ENCODE assay signal across 8 cellular contexts in the genomic region with DNA sequence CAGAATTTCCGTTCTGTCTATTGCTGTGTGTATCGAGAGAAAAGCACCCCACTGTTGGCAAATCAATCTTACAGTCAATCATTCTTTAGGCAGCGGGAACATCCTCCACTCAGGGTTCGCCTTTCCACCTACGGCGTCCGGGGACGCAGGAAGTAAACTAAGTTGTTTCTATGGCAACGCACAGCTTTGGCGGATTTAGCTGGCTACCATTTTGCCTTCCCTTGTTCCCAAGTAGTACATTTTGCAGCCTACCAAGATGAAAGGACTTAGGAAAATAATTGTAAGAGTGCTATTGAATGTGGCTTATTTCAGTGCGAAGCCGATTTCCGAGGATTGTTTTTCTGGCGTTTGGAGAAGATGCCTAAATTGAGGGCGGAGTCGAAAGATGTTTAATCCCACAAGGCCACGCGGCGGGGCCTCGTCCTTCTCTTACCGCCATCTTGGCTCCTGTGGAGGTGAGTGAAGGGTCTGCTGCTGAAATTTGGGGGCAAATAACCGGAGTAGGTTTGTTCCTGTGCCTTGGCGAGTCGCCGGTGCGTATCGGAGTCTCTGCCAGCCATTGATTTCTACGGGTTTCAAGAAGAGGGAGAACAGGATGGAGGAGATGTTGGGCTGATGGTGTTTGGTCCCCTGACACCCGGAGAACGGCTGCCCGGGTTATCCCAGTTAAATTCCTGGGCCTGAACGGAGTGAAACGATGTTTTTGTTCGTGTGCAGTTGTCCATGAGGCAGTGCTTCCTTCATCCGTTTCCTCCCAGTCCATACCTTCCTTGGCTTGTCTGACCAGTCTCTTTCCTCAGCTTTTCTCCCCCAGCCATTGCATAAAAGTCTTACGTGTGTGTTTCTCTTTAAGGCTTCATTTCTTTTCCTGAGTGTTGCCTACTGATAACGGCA. TPM values are rescaled to one million over a fixed set of nuclear protein-coding genes. Genes with fewer than 3 reads are reported as not detected.
A peak's percentile ranks its signal among the peaks of the same experiment; 100 is the strongest.
DNase-seq lines count a peak whose midpoint lies in the region; ATAC-seq and TF ChIP-seq lines count a peak whose summit lies in the region.

A gene (plus strand): TSS at position 424 of the 894 bp plus-strand sequence. CDS start 778 bp downstream, outside the sequence.

- H3K4me1 Mint-ChIP-seq in CD14-positive monocyte = peaks cover 28% of the 10 kb centered on the region

- peak within 1 kb of the TSS; percentile 47 to 92 (median 78) for H3K4me3 ChIP-seq in dorsolateral prefrontal cortex
- peak within 1 kb of the TSS; percentile 75 to 99 (median 86) for H3K4me3 ChIP-seq in liver (ENCODE audit: low read depth in 1 of 3, low read length in 3 of 3)

- H3K36me3 ChIP-seq in liver (ENCODE audit: control insufficient read depth in 4 of 4, insufficient read depth in 3 of 4, low read depth in 1 of 4, low read length in 3 of 4) = peaks cover 4 to 28% (median 25%) of the 10 kb centered on the region in 4 donors

- H3K27ac Mint-ChIP-seq in CD14-positive monocyte = peak within 1 kb of the TSS; percentile 97 to 100 (median 99)

- TF ChIP-seq RAD21 in liver (IDR thresholded peaks at IDR 0.05) = no peak

- H3K27me3 ChIP-seq in dorsolateral prefrontal cortex = no peaks in the 10 kb centered on the region
- no peaks in the 10 kb centered on the region for H3K27me3 ChIP-seq in liver (ENCODE audit: control insufficient read depth in 4 of 4, insufficient read depth in 4 of 4, low read length in 3 of 4)

- intact Hi-C loops in CD14-positive monocyte (cut with micrococcal nuclease) = loop anchor here in 1 of 2 donors (1.0 kb wide), 1 partner anchor 10 kb away; a partner anchor contains a TSS
- intact Hi-C loops in dorsolateral prefrontal cortex (cut with DNase I) = loop anchor here (1.0 to 5.0 kb wide), 3 partner anchors 10 to 203 kb away; a partner anchor contains a TSS

- H3K27ac ChIP-seq in dorsolateral prefrontal cortex (peak within 1 kb of the TSS; percentile 63 to 100 (median 97)), liver (ENCODE audit: low read depth in 1 of 2, low read length in 2 of 2) (peak within 1 kb of the TSS; percentile 81 to 85)

- peak within 1 kb of the TSS; percentile 94 to 98 for H3K4me3 Mint-ChIP-seq in CD14-positive monocyte

- peaks cover 32 to 43% of the 10 kb centered on the region in 2 donors for H3K36me3 Mint-ChIP-seq in CD14-positive monocyte

- no peaks in the 10 kb centered on the region for H3K9me3 ChIP-seq in liver (ENCODE audit: control insufficient read depth in 4 of 4, low read length in 3 of 4)

- TF ChIP-seq CTCF in CD14-positive monocyte (IDR thresholded peaks at IDR 0.05) (no peak), dorsolateral prefrontal cortex (IDR thresholded peaks at IDR 0.05 in 54 of 56, conservative IDR thresholded peaks at IDR 0.05 in 2 of 56; ENCODE audit: low read depth in 1 of 56, partially characterized antibody in 56 of 56) (peak in 21 of 56 donors; percentile 5 to 34 (median 23)), liver (IDR thresholded peaks at IDR 0.05; ENCODE audit: low read depth, low read length, missing input control) (no peak)

- under 1% methylated on average over 37 of the region's 37 CpGs for WGBS in liver

- DNase-seq in CD14-positive monocyte (ENCODE audit: low spot score) = peak; percentile 86
- peak; percentile 99 for DNase-seq in NCI-H82 (lab: John Stamatoyannopoulos, UW)
- peak; percentile 82 to 85 for DNase-seq in activated CD4-positive, alpha-beta T cell treated with anti-CD3 and anti-CD28 coated beads, Interleukin-2, amount 50 U/mL, for 48 hours
- DNase-seq in dorsolateral prefrontal cortex = peak; percentile 75 to 89 (median 84)
- DNase-seq in stimulated activated CD4-positive, alpha-beta T cell treated with anti-CD3 and anti-CD28 coated beads, Interleukin-4, amount 100 ng/mL, for 24 hours = peak; percentile 87

- H3K27me3 Mint-ChIP-seq in CD14-positive monocyte (ENCODE audit: low read depth in 3 of 3) = peaks cover 0 to 5% (median 2%) of the 10 kb centered on the region in 3 donors

- H3K9me3 Mint-ChIP-seq in CD14-positive monocyte = no peaks in the 10 kb centered on the region

- peak within 1 kb of the TSS; percentile 86 to 100 for H3K9ac ChIP-seq in liver (ENCODE audit: low read depth in 1 of 2, low read length in 2 of 2)

- H3K4me1 ChIP-seq in liver (ENCODE audit: control insufficient read depth in 4 of 4, insufficient read depth in 4 of 4, low read length in 3 of 4) = peaks cover 2 to 15% (median 12%) of the 10 kb centered on the region in 4 donors

- ATAC-seq in GM19397 (IDR thresholded peaks at IDR 0.05; ENCODE audit: unreplicated experiment) (peak; percentile 92), HG03571 (IDR thresholded peaks at IDR 0.05; ENCODE audit: unreplicated experiment) (peak; percentile 92)

TF ChIP-seq in liver, 16 proteins besides CTCF, POLR2A, EP300 and RAD21:
- peak; percentile 60 for TF ChIP-seq NR2F2 (IDR thresholded peaks at IDR 0.05)
- peak; percentile 99 for TF ChIP-seq YY1 (IDR thresholded peaks at IDR 0.05)
- TF ChIP-seq SP1 (IDR thresholded peaks at IDR 0.05) = peak; percentile 79
- TF ChIP-seq EGR1 (IDR thresholded peaks at IDR 0.05; ENCODE audit: low read depth in 2 of 2) = no peak
- TF ChIP-seq TAF1 (conservative IDR thresholded peaks at IDR 0.05) = peak; percentile 93
- TF ChIP-seq, protein P1, sequence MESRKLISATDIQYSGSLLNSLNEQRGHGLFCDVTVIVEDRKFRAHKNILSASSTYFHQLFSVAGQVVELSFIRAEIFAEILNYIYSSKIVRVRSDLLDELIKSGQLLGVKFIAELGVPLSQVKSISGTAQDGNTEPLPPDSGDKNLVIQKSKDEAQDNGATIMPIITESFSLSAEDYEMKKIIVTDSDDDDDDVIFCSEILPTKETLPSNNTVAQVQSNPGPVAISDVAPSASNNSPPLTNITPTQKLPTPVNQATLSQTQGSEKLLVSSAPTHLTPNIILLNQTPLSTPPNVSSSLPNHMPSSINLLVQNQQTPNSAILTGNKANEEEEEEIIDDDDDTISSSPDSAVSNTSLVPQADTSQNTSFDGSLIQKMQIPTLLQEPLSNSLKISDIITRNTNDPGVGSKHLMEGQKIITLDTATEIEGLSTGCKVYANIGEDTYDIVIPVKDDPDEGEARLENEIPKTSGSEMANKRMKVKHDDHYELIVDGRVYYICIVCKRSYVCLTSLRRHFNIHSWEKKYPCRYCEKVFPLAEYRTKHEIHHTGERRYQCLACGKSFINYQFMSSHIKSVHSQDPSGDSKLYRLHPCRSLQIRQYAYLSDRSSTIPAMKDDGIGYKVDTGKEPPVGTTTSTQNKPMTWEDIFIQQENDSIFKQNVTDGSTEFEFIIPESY (IDR thresholded peaks at IDR 0.05) = peak; percentile 81
- peak; percentile 8 to 13 for TF ChIP-seq HNF4A (conservative IDR thresholded peaks at IDR 0.05)
- TF ChIP-seq GABPA (IDR thresholded peaks at IDR 0.05 in 1 of 2, conservative IDR thresholded peaks at IDR 0.05 in 1 of 2) = peak; percentile 66 to 94
- TF ChIP-seq, protein P2, sequence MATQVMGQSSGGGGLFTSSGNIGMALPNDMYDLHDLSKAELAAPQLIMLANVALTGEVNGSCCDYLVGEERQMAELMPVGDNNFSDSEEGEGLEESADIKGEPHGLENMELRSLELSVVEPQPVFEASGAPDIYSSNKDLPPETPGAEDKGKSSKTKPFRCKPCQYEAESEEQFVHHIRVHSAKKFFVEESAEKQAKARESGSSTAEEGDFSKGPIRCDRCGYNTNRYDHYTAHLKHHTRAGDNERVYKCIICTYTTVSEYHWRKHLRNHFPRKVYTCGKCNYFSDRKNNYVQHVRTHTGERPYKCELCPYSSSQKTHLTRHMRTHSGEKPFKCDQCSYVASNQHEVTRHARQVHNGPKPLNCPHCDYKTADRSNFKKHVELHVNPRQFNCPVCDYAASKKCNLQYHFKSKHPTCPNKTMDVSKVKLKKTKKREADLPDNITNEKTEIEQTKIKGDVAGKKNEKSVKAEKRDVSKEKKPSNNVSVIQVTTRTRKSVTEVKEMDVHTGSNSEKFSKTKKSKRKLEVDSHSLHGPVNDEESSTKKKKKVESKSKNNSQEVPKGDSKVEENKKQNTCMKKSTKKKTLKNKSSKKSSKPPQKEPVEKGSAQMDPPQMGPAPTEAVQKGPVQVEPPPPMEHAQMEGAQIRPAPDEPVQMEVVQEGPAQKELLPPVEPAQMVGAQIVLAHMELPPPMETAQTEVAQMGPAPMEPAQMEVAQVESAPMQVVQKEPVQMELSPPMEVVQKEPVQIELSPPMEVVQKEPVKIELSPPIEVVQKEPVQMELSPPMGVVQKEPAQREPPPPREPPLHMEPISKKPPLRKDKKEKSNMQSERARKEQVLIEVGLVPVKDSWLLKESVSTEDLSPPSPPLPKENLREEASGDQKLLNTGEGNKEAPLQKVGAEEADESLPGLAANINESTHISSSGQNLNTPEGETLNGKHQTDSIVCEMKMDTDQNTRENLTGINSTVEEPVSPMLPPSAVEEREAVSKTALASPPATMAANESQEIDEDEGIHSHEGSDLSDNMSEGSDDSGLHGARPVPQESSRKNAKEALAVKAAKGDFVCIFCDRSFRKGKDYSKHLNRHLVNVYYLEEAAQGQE (IDR thresholded peaks at IDR 0.05) = peak; percentile 90
- TF ChIP-seq, protein P3, sequence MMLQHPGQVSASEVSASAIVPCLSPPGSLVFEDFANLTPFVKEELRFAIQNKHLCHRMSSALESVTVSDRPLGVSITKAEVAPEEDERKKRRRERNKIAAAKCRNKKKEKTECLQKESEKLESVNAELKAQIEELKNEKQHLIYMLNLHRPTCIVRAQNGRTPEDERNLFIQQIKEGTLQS (IDR thresholded peaks at IDR 0.05) = peak; percentile 9
- TF ChIP-seq, protein P4, sequence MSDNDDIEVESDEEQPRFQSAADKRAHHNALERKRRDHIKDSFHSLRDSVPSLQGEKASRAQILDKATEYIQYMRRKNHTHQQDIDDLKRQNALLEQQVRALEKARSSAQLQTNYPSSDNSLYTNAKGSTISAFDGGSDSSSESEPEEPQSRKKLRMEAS (IDR thresholded peaks at IDR 0.05) = peak; percentile 84
- no peak for TF ChIP-seq FOXA2 (IDR thresholded peaks at IDR 0.05)
- no peak for TF ChIP-seq JUND (IDR thresholded peaks at IDR 0.05)
- peak in 1 of 2 donors; percentile 8 for TF ChIP-seq RXRA (IDR thresholded peaks at IDR 0.05)
- TF ChIP-seq HNF4G (IDR thresholded peaks at IDR 0.05) = no peak
- no peak for TF ChIP-seq FOXA1 (IDR thresholded peaks at IDR 0.05)

RNA-seq across cellular contexts. Expression of the gene that starts here (rescaled TPM):
- 100 to 1,000 TPM; 882 to 975 TPM for polyA plus RNA-seq in CD14-positive monocyte
- 100 to 1,000 TPM; 229 to 428 (median 332) TPM for total RNA-seq in dorsolateral prefrontal cortex
- total RNA-seq in liver = 100 to 1,000 TPM; 121 to 254 TPM
- polyA plus RNA-seq in liver = 100 to 1,000 TPM; 286 to 361 TPM

Comparison
In these comparisons a context has a peak if more than half of its experiments do, and no peak if none do; other contexts are left out.
1. Peak in every context shown above with its lines: DNase-seq, ATAC-seq, H3K4me3 ChIP-seq and H3K27ac ChIP-seq.